In genomic region chr1:61241411-61241838, GRCh38 we compare ENCODE assay signal across 11 cellular contexts.
DNase-seq lines count a peak whose midpoint lies in the region; ATAC-seq lines count a peak whose summit lies in the region.
"Had no signal": no experiment of that assay in that cellular context is flagged by ENCODE, and none has a peak within 500 bp of the region (broad histone marks: within the 10 kb centered on the region; RNA-seq: fewer than 3 reads in every experiment).

No MANE protein-coding gene starts in this region.

- H3K36me3 ChIP-seq in ACC112 (ENCODE audit: insufficient read depth, low read length) (no peaks in the 10 kb centered on the region), muscle layer of duodenum (ENCODE audit: control insufficient read depth in 1 of 2, insufficient read depth in 2 of 2, low read length in 2 of 2) (no peaks in the 10 kb centered on the region)
- H3K36me3 ChIP-seq: spleen had no signal

- H3K4me3 Mint-ChIP-seq in stimulated activated naive B cell treated with anti-CD40 and anti-IgM and Interleukin-4, amounts not matched to agents 10 μg/mL and 1 μg/mL and 100 μg/mL, for 72 hours: no peak overlapping the region
- no peak overlapping the region for H3K4me3 Mint-ChIP-seq in activated CD4-positive, alpha-beta memory T cell treated with anti-CD3 and anti-CD28 coated beads, Interleukin-2, amount 10 ng/mL, durations not matched to agents 7 days and 5 days

- H3K9me3 ChIP-seq in muscle layer of duodenum (ENCODE audit: control insufficient read depth in 1 of 2, low read length in 2 of 2): no peaks in the 10 kb centered on the region

- H3K27me3 ChIP-seq in ACC112 (ENCODE audit: insufficient read depth, low read length) (no peaks in the 10 kb centered on the region), muscle layer of duodenum (ENCODE audit: low read depth, low read length) (no peaks in the 10 kb centered on the region)
- H3K27me3 ChIP-seq: spleen had no signal

- CTCF ChIA-PET in activated CD4-positive, alpha-beta memory T cell treated with anti-CD3 and anti-CD28 coated beads, Interleukin-2, amount 10 ng/mL, durations not matched to agents 7 days and 5 days (lab: Charles Lee): interaction anchor here (0.6 kb wide), 1 partner anchor 16 kb away, joined by 3 read pairs; no protein-coding TSS in a partner anchor

- H3K9me3 Mint-ChIP-seq in stimulated activated naive B cell treated with anti-CD40 and anti-IgM and Interleukin-4, amounts not matched to agents 10 μg/mL and 1 μg/mL and 100 μg/mL, for 72 hours: no peaks in the 10 kb centered on the region
- H3K9me3 Mint-ChIP-seq in activated CD4-positive, alpha-beta memory T cell treated with anti-CD3 and anti-CD28 coated beads, Interleukin-2, amount 10 ng/mL, durations not matched to agents 7 days and 5 days: no peaks in the 10 kb centered on the region

- DNase-seq in NCI-H446 (lab: John Stamatoyannopoulos, UW): peak; percentile 88 to 97
- DNase-seq in epithelial cell of prostate (ENCODE audit: low read depth, low spot score): no peak
- no peak for DNase-seq in GDM1 (lab: John Stamatoyannopoulos, UW)
- no peak for DNase-seq in stimulated activated naive B cell treated with anti-CD40 and anti-IgM and Interleukin-4, amounts not matched to agents 10 μg/mL and 1 μg/mL and 100 μg/mL, for 72 hours
- DNase-seq in NCI-H345 (lab: John Stamatoyannopoulos, UW): no peak
- DNase-seq in activated CD4-positive, alpha-beta memory T cell treated with anti-CD3 and anti-CD28 coated beads, Interleukin-2, amount 10 ng/mL, durations not matched to agents 7 days and 5 days: no peak
- DNase-seq: spleen, SW 1271 had no signal

- no peak overlapping the region for H3K27ac Mint-ChIP-seq in stimulated activated naive B cell treated with anti-CD40 and anti-IgM and Interleukin-4, amounts not matched to agents 10 μg/mL and 1 μg/mL and 100 μg/mL, for 72 hours
- H3K27ac Mint-ChIP-seq in activated CD4-positive, alpha-beta memory T cell treated with anti-CD3 and anti-CD28 coated beads, Interleukin-2, amount 10 ng/mL, durations not matched to agents 7 days and 5 days: no peak overlapping the region
- H3K27ac Mint-ChIP-seq: IgD-negative memory B cell had no signal

- POLR2A ChIA-PET in activated CD4-positive, alpha-beta memory T cell treated with anti-CD3 and anti-CD28 coated beads, Interleukin-2, amount 10 ng/mL, durations not matched to agents 7 days and 5 days (lab: Charles Lee): no interaction called here

- peaks cover 12% of the 10 kb centered on the region for H3K79me2 ChIP-seq in ACC112 (ENCODE audit: control insufficient read depth, insufficient read depth, low read length, unreplicated experiment)

- no peaks in the 10 kb centered on the region for H3K27me3 Mint-ChIP-seq in stimulated activated naive B cell treated with anti-CD40 and anti-IgM and Interleukin-4, amounts not matched to agents 10 μg/mL and 1 μg/mL and 100 μg/mL, for 72 hours
- no peaks in the 10 kb centered on the region for H3K27me3 Mint-ChIP-seq in activated CD4-positive, alpha-beta memory T cell treated with anti-CD3 and anti-CD28 coated beads, Interleukin-2, amount 10 ng/mL, durations not matched to agents 7 days and 5 days

- ATAC-seq in stimulated activated naive B cell treated with anti-CD40 and anti-IgM and Interleukin-4, amounts not matched to agents 10 μg/mL and 1 μg/mL and 100 μg/mL, for 72 hours (replicated peaks): no peak

- H3K36me3 Mint-ChIP-seq in stimulated activated naive B cell treated with anti-CD40 and anti-IgM and Interleukin-4, amounts not matched to agents 10 μg/mL and 1 μg/mL and 100 μg/mL, for 72 hours: no peaks in the 10 kb centered on the region
- H3K36me3 Mint-ChIP-seq in activated CD4-positive, alpha-beta memory T cell treated with anti-CD3 and anti-CD28 coated beads, Interleukin-2, amount 10 ng/mL, durations not matched to agents 7 days and 5 days (ENCODE audit: low read depth): no peaks in the 10 kb centered on the region
- H3K36me3 Mint-ChIP-seq: IgD-negative memory B cell had no signal

- H3K4me3 ChIP-seq in ACC112 (ENCODE audit: low read depth, low read length) (no peak overlapping the region), muscle layer of duodenum (ENCODE audit: low read depth in 1 of 2, low read length in 2 of 2) (peak overlapping the region; percentile 35 to 36)
- H3K4me3 ChIP-seq: spleen had no signal

- peak overlapping the region; percentile 29 for H2AFZ ChIP-seq in ACC112 (ENCODE audit: low read length, unreplicated experiment)

- H3K27ac ChIP-seq in ACC112 (ENCODE audit: low read depth, low read length): no peak overlapping the region
- H3K27ac ChIP-seq in epithelial cell of prostate: peak overlapping the region; percentile 59
- peak overlapping the region; percentile 70 for H3K27ac ChIP-seq in muscle layer of duodenum (ENCODE audit: low read length)
- H3K27ac ChIP-seq: spleen had no signal

- H3K4me1 Mint-ChIP-seq in stimulated activated naive B cell treated with anti-CD40 and anti-IgM and Interleukin-4, amounts not matched to agents 10 μg/mL and 1 μg/mL and 100 μg/mL, for 72 hours: no peaks in the 10 kb centered on the region
- no peaks in the 10 kb centered on the region for H3K4me1 Mint-ChIP-seq in activated CD4-positive, alpha-beta memory T cell treated with anti-CD3 and anti-CD28 coated beads, Interleukin-2, amount 10 ng/mL, durations not matched to agents 7 days and 5 days
- H3K4me1 Mint-ChIP-seq: IgD-negative memory B cell had no signal

- H3K4me1 ChIP-seq in ACC112 (ENCODE audit: control insufficient read depth, insufficient read depth, low read length, unreplicated experiment) (peaks cover 28% of the 10 kb centered on the region), muscle layer of duodenum (ENCODE audit: control insufficient read depth in 1 of 2, insufficient read depth in 2 of 2, low read length in 2 of 2) (peaks cover 0 to 16% of the 10 kb centered on the region in 2 donors)

Comparison
In these comparisons a context has a peak if more than half of its experiments do, and no peak if none do; other contexts are left out.
1. DNase-seq: peak in NCI-H446 (2 of 2); none in epithelial cell of prostate (single experiment), GDM1 (single experiment), stimulated activated naive B cell treated with anti-CD40 and anti-IgM and Interleukin-4, amounts not matched to agents 10 μg/mL and 1 μg/mL and 100 μg/mL, for 72 hours (single experiment), NCI-H345 (single experiment) and activated CD4-positive, alpha-beta memory T cell treated with anti-CD3 and anti-CD28 coated beads, Interleukin-2, amount 10 ng/mL, durations not matched to agents 7 days and 5 days (single experiment).